In the genomic region with DNA sequence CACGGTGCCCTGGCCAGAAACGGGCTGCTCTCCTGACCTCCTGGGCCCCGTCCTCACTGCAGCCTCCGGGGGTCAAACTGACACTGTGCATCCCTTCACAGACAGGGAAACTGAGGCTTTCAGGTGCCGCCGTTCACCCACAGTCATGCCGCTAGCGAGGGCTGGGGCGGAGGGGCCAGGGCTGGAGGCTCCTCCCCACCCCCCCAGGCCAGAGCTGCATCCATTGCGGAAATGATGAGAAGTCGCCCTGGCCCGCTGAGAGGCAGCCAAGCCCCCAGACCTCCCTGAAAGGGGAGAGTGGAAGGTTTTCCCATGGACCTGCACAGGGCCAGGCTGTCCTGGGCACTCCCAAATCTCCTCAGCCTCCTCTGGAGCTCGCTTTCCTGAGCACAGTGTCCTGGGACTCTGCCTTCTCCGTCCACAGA, we compare ENCODE assay signal across 13 cellular contexts. TPM values are rescaled to one million over a fixed set of nuclear protein-coding genes. Genes with fewer than 3 reads are reported as not detected.
DNase-seq lines count a peak whose midpoint lies in the region; TF ChIP-seq lines count a peak whose summit lies in the region.
"Had no signal": no experiment of that assay in that cellular context is flagged by ENCODE, and none has a peak within 500 bp of the region (broad histone marks: within the 10 kb centered on the region; RNA-seq: fewer than 3 reads in every experiment).

No MANE protein-coding gene starts in this region.

- peaks cover 47% of the 10 kb centered on the region for H3K4me1 ChIP-seq in adipocyte (ENCODE audit: control insufficient read depth, insufficient read depth, low read length)
- H3K4me1 ChIP-seq in esophagus (ENCODE audit: control insufficient read depth in 2 of 2, insufficient read depth in 2 of 2, low read length in 1 of 2), result peaks cover 21 to 34% of the 10 kb centered on the region in 2 donors
- H3K4me1 ChIP-seq in transverse colon, result peaks cover 40 to 54% (median 47%) of the 10 kb centered on the region in 4 donors

- peak overlapping the region; percentile 95 to 98 (median 97) for H3K27ac Mint-ChIP-seq in nephron
- H3K27ac Mint-ChIP-seq: activated CD4-positive, alpha-beta T cell treated with anti-CD3 and anti-CD28 coated beads for 36 hours; activated naive CD8-positive, alpha-beta T cell treated with anti-CD3 and anti-CD28 coated beads, Interleukin-2, amount 50 U/mL, for 24 hours; neural progenitor cell had no signal

- intact Hi-C loops in transverse colon (cut with DNase I; ENCODE audit: low total_unique reads), result no loop called here

- peaks cover 58% of the 10 kb centered on the region for H3K4me1 Mint-ChIP-seq in nephron
- H3K4me1 Mint-ChIP-seq: activated CD4-positive, alpha-beta T cell treated with anti-CD3 and anti-CD28 coated beads for 36 hours; activated naive CD8-positive, alpha-beta T cell treated with anti-CD3 and anti-CD28 coated beads, Interleukin-2, amount 50 U/mL, for 24 hours had no signal

- H3K36me3 Mint-ChIP-seq in nephron (ENCODE audit: low read depth), result no peaks in the 10 kb centered on the region
- H3K36me3 Mint-ChIP-seq: neural progenitor cell had no signal

- no peaks in the 10 kb centered on the region for H3K9me3 Mint-ChIP-seq in nephron
- H3K9me3 Mint-ChIP-seq: activated naive CD8-positive, alpha-beta T cell treated with anti-CD3 and anti-CD28 coated beads, Interleukin-2, amount 50 U/mL, for 24 hours; neural progenitor cell had no signal

- no peak for DNase-seq in adipocyte (ENCODE audit: low read depth)
- DNase-seq in transverse colon, result peak; percentile 10
- DNase-seq in SKM-1 treated with dmso at 0.1 percent for 144 hours (lab: John Stamatoyannopoulos, UW; ENCODE audit: unreplicated experiment), result no peak
- DNase-seq in OCI-M1 (lab: John Stamatoyannopoulos, UW), result no peak
- no peak for DNase-seq in NAMALWA (ENCODE audit: low spot score)
- DNase-seq: activated naive CD8-positive, alpha-beta T cell treated with anti-CD3 and anti-CD28 coated beads, Interleukin-2, amount 50 U/mL, for 24 hours; dermis blood vessel endothelial cell; NCI-H2029; NCI-H524 had no signal

- H3K9ac ChIP-seq in adipocyte (ENCODE audit: low read length), result peak overlapping the region; percentile 40
- H3K9ac ChIP-seq: neural progenitor cell had no signal

- no peak for TF ChIP-seq EP300 in transverse colon (IDR thresholded peaks at IDR 0.05; ENCODE audit: low read depth)

- no peaks in the 10 kb centered on the region for H3K9me3 ChIP-seq in adipocyte (ENCODE audit: control insufficient read depth, low read length)
- no peaks in the 10 kb centered on the region for H3K9me3 ChIP-seq in esophagus (ENCODE audit: control insufficient read depth in 2 of 2, insufficient read depth in 1 of 2, low read depth in 1 of 2, low read length in 1 of 2)
- H3K9me3 ChIP-seq in transverse colon, result no peaks in the 10 kb centered on the region

- in situ Hi-C loops in transverse colon (cut with MboI; ENCODE audit: low pct_ligation_motif_present in 1 of 4, low pct_unique_long_range_greater_than_20kb in 1 of 4, low sequenced_read_pairs in 3 of 4), result no loop called here

- no peak for TF ChIP-seq POLR2A in transverse colon (IDR thresholded peaks at IDR 0.05)

- H3K27me3 Mint-ChIP-seq in nephron (ENCODE audit: low read depth), result no peaks in the 10 kb centered on the region

- no peak overlapping the region for H3K4me3 ChIP-seq in adipocyte (ENCODE audit: low read length)
- H3K4me3 ChIP-seq in esophagus (ENCODE audit: low read depth in 1 of 2, low read length in 2 of 2), result no peak overlapping the region
- no peak overlapping the region for H3K4me3 ChIP-seq in transverse colon
- H3K4me3 ChIP-seq: neural progenitor cell had no signal

- no peaks in the 10 kb centered on the region for H3K36me3 ChIP-seq in adipocyte (ENCODE audit: control insufficient read depth, insufficient read depth, low read length, severe bottlenecking)
- no peaks in the 10 kb centered on the region for H3K36me3 ChIP-seq in esophagus (ENCODE audit: control insufficient read depth in 2 of 2, insufficient read depth in 2 of 2, low read length in 1 of 2)
- H3K36me3 ChIP-seq in transverse colon, result no peaks in the 10 kb centered on the region
- H3K36me3 ChIP-seq: neural progenitor cell had no signal

- 76 to 84% methylated on average over 14 of the region's 14 CpGs for WGBS in esophagus, 2 donors
- 85% methylated on average over 14 of the region's 14 CpGs; no CpG with 5 or more reads in 1 of the 2 donors for WGBS in transverse colon (ENCODE audit: low coverage in 1 of 2), 2 donors

- no peak for TF ChIP-seq CTCF in nephron (IDR thresholded peaks at IDR 0.05; ENCODE audit: unreplicated experiment in 3 of 3)
- no peak for TF ChIP-seq CTCF in transverse colon (IDR thresholded peaks at IDR 0.05)

- H3K27ac ChIP-seq in esophagus (ENCODE audit: low read depth in 2 of 2, low read length in 1 of 2) (peak overlapping the region; percentile 0 to 48), transverse colon (peak overlapping the region; percentile 73 to 87 (median 80))
- H3K27ac ChIP-seq: neural progenitor cell had no signal

- peak overlapping the region in 1 of 3 experiments; percentile 49 for H3K4me3 Mint-ChIP-seq in nephron
- H3K4me3 Mint-ChIP-seq: activated CD4-positive, alpha-beta T cell treated with anti-CD3 and anti-CD28 coated beads for 36 hours; activated naive CD8-positive, alpha-beta T cell treated with anti-CD3 and anti-CD28 coated beads, Interleukin-2, amount 50 U/mL, for 24 hours; neural progenitor cell had no signal

- H3K27me3 ChIP-seq in adipocyte (replicated peaks; ENCODE audit: control insufficient read depth, insufficient read depth, low read length), result no peaks in the 10 kb centered on the region
- no peaks in the 10 kb centered on the region for H3K27me3 ChIP-seq in esophagus (ENCODE audit: control insufficient read depth in 1 of 2, insufficient read depth in 2 of 2, low read length in 2 of 2)
- H3K27me3 ChIP-seq in transverse colon, result no peaks in the 10 kb centered on the region

RNA-seq across cellular contexts. Expression of a gene that starts 16.5 kb away (rescaled TPM):
- polyA plus RNA-seq in esophagus, result 10 to 100 TPM in 1 of 2 donors, 1 to 10 TPM in 1; 9.2 to 12.7 TPM
- total RNA-seq in transverse colon, result 10 to 100 TPM; 34.8 to 80.8 (median 52.8) TPM
